ENCODE assay signal across 6 cellular contexts in the genomic region with DNA sequence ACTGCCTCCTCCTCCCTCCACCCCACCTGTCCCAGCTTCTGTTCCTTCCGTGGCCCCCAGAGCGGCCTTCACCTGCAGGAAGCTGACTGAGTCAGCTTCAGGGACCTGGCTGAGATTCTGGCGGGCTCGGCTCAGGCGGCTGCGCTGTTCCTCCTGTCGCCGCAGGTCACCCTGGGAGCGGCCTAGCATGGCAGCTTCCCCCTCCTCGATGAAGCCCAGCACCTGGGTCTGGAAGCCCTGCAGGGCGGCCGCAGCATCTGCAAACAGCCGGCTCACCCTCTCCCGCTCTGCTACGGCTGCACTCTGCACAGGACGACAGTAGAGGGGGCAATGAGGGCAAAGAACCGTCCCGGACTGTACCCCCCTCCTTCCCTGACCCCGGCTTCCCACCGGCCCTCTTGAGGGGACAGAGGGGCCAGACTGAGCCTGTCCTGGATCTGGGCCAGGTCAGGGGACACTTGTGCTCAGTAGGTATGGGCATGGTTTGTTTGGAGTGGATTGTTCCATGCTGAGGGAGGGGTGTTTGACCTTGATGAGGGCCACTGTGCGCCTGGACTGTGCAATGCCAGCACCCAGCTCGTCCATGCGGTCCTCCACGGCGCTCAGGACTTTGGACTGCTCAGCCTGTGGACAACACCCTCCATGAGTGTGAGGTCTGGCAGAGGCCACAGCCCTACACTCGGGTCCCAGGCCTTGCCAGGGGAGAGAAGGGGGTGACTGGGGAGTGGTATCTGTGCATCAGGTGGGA. TPM values are rescaled to one million over a fixed set of nuclear protein-coding genes. Genes with fewer than 3 reads are reported as not detected.
DNase-seq lines count a peak whose midpoint lies in the region; ATAC-seq and TF ChIP-seq lines count a peak whose summit lies in the region.

No MANE protein-coding gene starts in this region.

- no peak for TF ChIP-seq RAD21 in SK-N-SH (IDR thresholded peaks at IDR 0.05; ENCODE audit: low read length)

- CTCF ChIA-PET in SK-N-SH (lab: Yijun Ruan, JAX), result interaction anchor here (0.8 to 15.4 kb wide), 21 partner anchors 9 to 905 kb away, joined by 3 to 214 read pairs (median 4); partner anchors contain the start of genes CDK3, MRPL38, TRIM65 and UNC13D

- TF ChIP-seq EP300 in SK-N-SH (IDR thresholded peaks at IDR 0.05; ENCODE audit: borderline replicate concordance in 1 of 2, low read depth in 1 of 2, low read length in 1 of 2), result no peak

- H3K27ac ChIP-seq in SK-N-SH (ENCODE audit: low read depth in 2 of 2, low read length in 1 of 2), result peak overlapping the region in 1 of 2 experiments; percentile 87; a peak in 2 of 4 replicates
- H3K27ac ChIP-seq in psoas muscle, result peak overlapping the region; percentile 90

- no peaks in the 10 kb centered on the region for H3K27me3 Mint-ChIP-seq in chondrocyte (ENCODE audit: low read depth)

- peak; percentile 64 for DNase-seq in GM10266 (ENCODE audit: extremely low spot score)
- DNase-seq in SK-N-SH, result peak; percentile 72
- DNase-seq in chondrocyte (ENCODE audit: low spot score), result peak; percentile 90
- DNase-seq in psoas muscle, result peak in 1 of 2 donors; percentile 47
- DNase-seq in NCI-H446 treated with DMSO at 0.1 percent for 48 hours (lab: John Stamatoyannopoulos, UW), result no peak

- H3K27ac Mint-ChIP-seq in chondrocyte (ENCODE audit: unreplicated experiment), result peak overlapping the region; percentile 98

- peak overlapping the region; percentile 91 for H3K4me3 Mint-ChIP-seq in chondrocyte (ENCODE audit: unreplicated experiment)

- no peaks in the 10 kb centered on the region for H3K36me3 ChIP-seq in SK-N-SH (replicated peaks in 1 of 2; ENCODE audit: control insufficient read depth in 1 of 2, insufficient read depth in 2 of 2, low read length in 1 of 2)
- H3K36me3 ChIP-seq in psoas muscle (ENCODE audit: insufficient read depth in 1 of 2, low read depth in 1 of 2), result peaks cover 0 to 20% of the 10 kb centered on the region in 2 donors

- H3K9me3 ChIP-seq in SK-N-SH (no peaks in the 10 kb centered on the region), psoas muscle (no peaks in the 10 kb centered on the region)

- H3K27me3 ChIP-seq in SK-N-SH (ENCODE audit: insufficient read depth) (no peaks in the 10 kb centered on the region), psoas muscle (ENCODE audit: insufficient read depth in 3 of 3, low read length in 2 of 3) (no peaks in the 10 kb centered on the region)

- peak overlapping the region; percentile 76 for H3K4me2 ChIP-seq in SK-N-SH

- peaks cover 32 to 36% of the 10 kb centered on the region in 2 experiments; a peak in 3 of 4 replicates for H3K4me1 ChIP-seq in SK-N-SH (ENCODE audit: control insufficient read depth in 1 of 2, insufficient read depth in 2 of 2, low read depth in 1 of 2, low read length in 1 of 2)
- peaks cover 40% of the 10 kb centered on the region for H3K4me1 ChIP-seq in psoas muscle

- TF ChIP-seq CTCF in GM10266 (IDR thresholded peaks at IDR 0.05; ENCODE audit: control insufficient read depth, insufficient read depth, low read depth, missing control alignments) (peak; percentile 25), SK-N-SH (IDR thresholded peaks at IDR 0.05) (no peak; the same call in 1 of the 2 replicates), chondrocyte (IDR thresholded peaks at IDR 0.05) (peak; percentile 41), psoas muscle (IDR thresholded peaks at IDR 0.05) (no peak)

- ATAC-seq in psoas muscle, result peak in 3 of 4 donors; percentile 1 to 15 (median 2)
- ATAC-seq in GM21825 (IDR thresholded peaks at IDR 0.05; ENCODE audit: unreplicated experiment), result no peak

- intact Hi-C loops in psoas muscle (cut with DNase I), result loop anchor here in 1 of 2 donors (2.0 kb wide), 1 partner anchor 22 kb away; the partner anchor contains the start of gene WBP2

- no peaks in the 10 kb centered on the region for H3K9me3 Mint-ChIP-seq in chondrocyte (ENCODE audit: low read depth)

- H4K20me1 ChIP-seq in SK-N-SH (ENCODE audit: insufficient read depth), result no peaks in the 10 kb centered on the region; the same call in 1 of the 2 replicates

- H3K36me3 Mint-ChIP-seq in chondrocyte (ENCODE audit: low read depth), result peaks cover 3% of the 10 kb centered on the region

- no peaks in the 10 kb centered on the region for H3K79me2 ChIP-seq in SK-N-SH (ENCODE audit: insufficient read depth)

- peaks cover 33% of the 10 kb centered on the region for H3F3A ChIP-seq in SK-N-SH (replicated peaks; ENCODE audit: insufficient read depth)

- H3K4me3 ChIP-seq in SK-N-SH (ENCODE audit: low read depth in 2 of 2, low read length in 1 of 2), result no peak overlapping the region
- H3K4me3 ChIP-seq in psoas muscle, result peak overlapping the region; percentile 77

- H3K9ac ChIP-seq in SK-N-SH, result peak overlapping the region; percentile 53; the same call in 1 of the 2 replicates

- peak overlapping the region; percentile 12; the same call in 1 of the 2 replicates for H2AFZ ChIP-seq in SK-N-SH (ENCODE audit: low read depth)

- no peaks in the 10 kb centered on the region for H3K9me2 ChIP-seq in SK-N-SH

- H3K4me1 Mint-ChIP-seq in chondrocyte (ENCODE audit: low read depth), result peaks cover 56% of the 10 kb centered on the region

- WGBS in SK-N-SH (ENCODE audit: low lambda C conversion rate), result 74% methylated on average over 21 of the region's 26 CpGs
- WGBS in psoas muscle, 3 donors, result 25 to 40% (median 25%) methylated on average over 21 to 26 of the region's 26 CpGs

- POLR2A ChIA-PET in SK-N-SH (lab: Yijun Ruan, JAX), result interaction anchor here (0.6 to 1.6 kb wide), 9 partner anchors 17 to 100 kb away, joined by 3 to 8 read pairs (median 3); partner anchors contain the start of genes MRPL38, TRIM65 and WBP2

TF ChIP-seq in SK-N-SH, 30 proteins besides CTCF, POLR2A, EP300 and RAD21 (continues in another document):
- TF ChIP-seq SMC3 (IDR thresholded peaks at IDR 0.05; ENCODE audit: low read depth, low read length) (no peak), GATA2 (CRISPR knock-in tag; IDR thresholded peaks at IDR 0.05) (no peak), FOXM1 (IDR thresholded peaks at IDR 0.05; ENCODE audit: low read depth) (no peak)
- TF ChIP-seq, protein P1, sequence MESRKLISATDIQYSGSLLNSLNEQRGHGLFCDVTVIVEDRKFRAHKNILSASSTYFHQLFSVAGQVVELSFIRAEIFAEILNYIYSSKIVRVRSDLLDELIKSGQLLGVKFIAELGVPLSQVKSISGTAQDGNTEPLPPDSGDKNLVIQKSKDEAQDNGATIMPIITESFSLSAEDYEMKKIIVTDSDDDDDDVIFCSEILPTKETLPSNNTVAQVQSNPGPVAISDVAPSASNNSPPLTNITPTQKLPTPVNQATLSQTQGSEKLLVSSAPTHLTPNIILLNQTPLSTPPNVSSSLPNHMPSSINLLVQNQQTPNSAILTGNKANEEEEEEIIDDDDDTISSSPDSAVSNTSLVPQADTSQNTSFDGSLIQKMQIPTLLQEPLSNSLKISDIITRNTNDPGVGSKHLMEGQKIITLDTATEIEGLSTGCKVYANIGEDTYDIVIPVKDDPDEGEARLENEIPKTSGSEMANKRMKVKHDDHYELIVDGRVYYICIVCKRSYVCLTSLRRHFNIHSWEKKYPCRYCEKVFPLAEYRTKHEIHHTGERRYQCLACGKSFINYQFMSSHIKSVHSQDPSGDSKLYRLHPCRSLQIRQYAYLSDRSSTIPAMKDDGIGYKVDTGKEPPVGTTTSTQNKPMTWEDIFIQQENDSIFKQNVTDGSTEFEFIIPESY (IDR thresholded peaks at IDR 0.05; ENCODE audit: borderline replicate concordance, low read depth), result no peak
- TF ChIP-seq, protein P2, sequence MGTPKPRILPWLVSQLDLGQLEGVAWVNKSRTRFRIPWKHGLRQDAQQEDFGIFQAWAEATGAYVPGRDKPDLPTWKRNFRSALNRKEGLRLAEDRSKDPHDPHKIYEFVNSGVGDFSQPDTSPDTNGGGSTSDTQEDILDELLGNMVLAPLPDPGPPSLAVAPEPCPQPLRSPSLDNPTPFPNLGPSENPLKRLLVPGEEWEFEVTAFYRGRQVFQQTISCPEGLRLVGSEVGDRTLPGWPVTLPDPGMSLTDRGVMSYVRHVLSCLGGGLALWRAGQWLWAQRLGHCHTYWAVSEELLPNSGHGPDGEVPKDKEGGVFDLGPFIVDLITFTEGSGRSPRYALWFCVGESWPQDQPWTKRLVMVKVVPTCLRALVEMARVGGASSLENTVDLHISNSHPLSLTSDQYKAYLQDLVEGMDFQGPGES (IDR thresholded peaks at IDR 0.05; ENCODE audit: low read depth, low read length), result no peak

RNA-seq across cellular contexts. Expression of gene TRIM47, which starts 2.0 kb away (rescaled TPM):
- polyA plus RNA-seq in SK-N-SH (2012; rRNA removed) (3.1 and 5.1 TPM in 2 replicates), psoas muscle (10 to 100 TPM in 2 of 3 donors, 1 to 10 TPM in 1; 8.4 to 17.1 (median 10.9) TPM)
- 1.9 and 2.7 TPM in 2 replicates for polyA plus RNA-seq in SK-N-SH (2012; cell fraction: cytosol; rRNA removed)
- polyA plus RNA-seq in SK-N-SH (2012; cell fraction: nucleus; rRNA removed), result 6.9 and 7.6 TPM in 2 replicates
- total RNA-seq in chondrocyte (33.9 to 50.6 TPM (median 46.3 TPM) in 3 replicates), psoas muscle (10 to 100 TPM in 3 of 4 donors, 1 to 10 TPM in 1; 8.9 to 16.0 (median 10.9) TPM)

RNA-seq across cellular contexts. Expression of gene TRIM65, which starts 20.4 kb away (rescaled TPM):
- 13.1 and 18.1 TPM in 2 replicates for polyA plus RNA-seq in SK-N-SH (2012; rRNA removed)
- polyA plus RNA-seq in SK-N-SH (2012; cell fraction: cytosol; rRNA removed), result 7.7 and 11.7 TPM in 2 replicates
- 21.5 and 24.6 TPM in 2 replicates for polyA plus RNA-seq in SK-N-SH (2012; cell fraction: nucleus; rRNA removed)
- 25.2 to 27.1 TPM (median 27.0 TPM) in 3 replicates for total RNA-seq in chondrocyte
- total RNA-seq in psoas muscle, result 10 to 100 TPM in 2 of 4 donors, 1 to 10 TPM in 2; 9.2 to 10.3 (median 9.7) TPM
- 10 to 100 TPM in 1 of 3 donors, 1 to 10 TPM in 2; 9.0 to 14.8 (median 9.0) TPM for polyA plus RNA-seq in psoas muscle

RNA-seq across cellular contexts. Expression of gene WBP2, which starts 21.2 kb away (rescaled TPM):
- polyA plus RNA-seq in SK-N-SH (2012; rRNA removed) (49.7 and 55.8 TPM in 2 replicates), psoas muscle (100 to 1,000 TPM; 115 to 174 (median 149) TPM)
- polyA plus RNA-seq in SK-N-SH (2012; cell fraction: cytosol; rRNA removed), result 31.9 and 42.5 TPM in 2 replicates
- 63.2 and 67.1 TPM in 2 replicates for polyA plus RNA-seq in SK-N-SH (2012; cell fraction: nucleus; rRNA removed)
- total RNA-seq in chondrocyte (45.0 to 62.5 TPM (median 56.5 TPM) in 3 replicates), psoas muscle (100 to 1,000 TPM; 109 to 278 (median 164) TPM)

RNA-seq across cellular contexts. Expression of gene MRPL38, which starts 28.3 kb away (rescaled TPM):
- polyA plus RNA-seq in SK-N-SH (2012; rRNA removed) (62.5 and 93.9 TPM in 2 replicates), psoas muscle (100 to 1,000 TPM; 104 to 115 (median 107) TPM)
- 28.7 and 43.8 TPM in 2 replicates for polyA plus RNA-seq in SK-N-SH (2012; cell fraction: cytosol; rRNA removed)
- polyA plus RNA-seq in SK-N-SH (2012; cell fraction: nucleus; rRNA removed), result 321 and 427 TPM in 2 replicates
- total RNA-seq in chondrocyte (47.4 to 53.3 TPM (median 49.8 TPM) in 3 replicates), psoas muscle (100 to 1,000 TPM; 107 to 168 (median 125) TPM)

RNA-seq across cellular contexts. Expression of gene UNC13D, which starts 32.2 kb away (rescaled TPM):
- polyA plus RNA-seq in SK-N-SH (2012; rRNA removed) (0.99 and 1.3 TPM in 2 replicates), psoas muscle (1 to 10 TPM; 1.7 to 3.7 (median 2.2) TPM)
- 0.41 and 1.2 TPM in 2 replicates for polyA plus RNA-seq in SK-N-SH (2012; cell fraction: cytosol; rRNA removed)
- polyA plus RNA-seq in SK-N-SH (2012; cell fraction: nucleus; rRNA removed), result 6.5 and 8.9 TPM in 2 replicates
- total RNA-seq in chondrocyte (1.1 to 3.1 TPM (median 1.5 TPM) in 3 replicates), psoas muscle (10 to 100 TPM in 1 of 4 donors, 1 to 10 TPM in 3; 5.1 to 12.8 (median 7.2) TPM)

Comparison
In these comparisons a context has a peak if more than half of its experiments do, and no peak if none do; other contexts are left out.
1. CTCF ChIP-seq: peak in GM10266 (single experiment) and chondrocyte (single experiment); none in SK-N-SH (single experiment) and psoas muscle (single experiment).